Comparison of ENCODE assay signal across 8 cellular contexts in genomic region chr15:30992073-30992363, GRCh38.
DNase-seq lines count a peak whose midpoint lies in the region; ATAC-seq lines count a peak whose summit lies in the region.

No MANE protein-coding gene starts in this region.

- DNase-seq in NCI-H774 (lab: John Stamatoyannopoulos, UW) (peak; percentile 50), NCI-H1105 (lab: John Stamatoyannopoulos, UW) (no peak)
- DNase-seq in stimulated activated CD4-positive, alpha-beta T cell treated with anti-CD3 and anti-CD28 coated beads, Interleukin-4, amount 100 ng/mL, for 24 hours: no peak

- H2AFZ ChIP-seq in neuron (ENCODE audit: low read depth, low read length): peak overlapping the region; percentile 77

- H3K27me3 ChIP-seq in endocrine pancreas (ENCODE audit: control insufficient read depth, insufficient read depth, low read length) (no peaks in the 10 kb centered on the region), neuron (ENCODE audit: insufficient read depth, low read length) (no peaks in the 10 kb centered on the region)

- H3K9ac ChIP-seq in endocrine pancreas (ENCODE audit: control insufficient read depth, insufficient read depth, low read length): peak overlapping the region; percentile 77

- H3K36me3 ChIP-seq in endocrine pancreas (ENCODE audit: control insufficient read depth, insufficient read depth, low read length) (no peaks in the 10 kb centered on the region), neuron (ENCODE audit: insufficient read depth, low read length) (no peaks in the 10 kb centered on the region)

- H3K4me3 ChIP-seq in endocrine pancreas (ENCODE audit: control insufficient read depth, insufficient read depth, low read length) (peak overlapping the region; percentile 65), neuron (ENCODE audit: low read length) (peak overlapping the region; percentile 74)

- no peaks in the 10 kb centered on the region for H3K9me3 ChIP-seq in endocrine pancreas (ENCODE audit: control insufficient read depth, low read length)
- H3K9me3 ChIP-seq in neuron (ENCODE audit: low read length): no peaks in the 10 kb centered on the region

- H3K4me1 ChIP-seq in endocrine pancreas (ENCODE audit: control insufficient read depth, insufficient read depth, low read length) (peaks cover 9% of the 10 kb centered on the region), neuron (ENCODE audit: insufficient read depth, low read length) (peaks cover 14% of the 10 kb centered on the region)

- ATAC-seq in GM19438 (IDR thresholded peaks at IDR 0.05; ENCODE audit: low read depth, unreplicated experiment): peak; percentile 10
- ATAC-seq in HG03135 (IDR thresholded peaks at IDR 0.05; ENCODE audit: unreplicated experiment): no peak
- no peak for ATAC-seq in GM18511 (IDR thresholded peaks at IDR 0.05; ENCODE audit: unreplicated experiment)
